In the genomic region with DNA sequence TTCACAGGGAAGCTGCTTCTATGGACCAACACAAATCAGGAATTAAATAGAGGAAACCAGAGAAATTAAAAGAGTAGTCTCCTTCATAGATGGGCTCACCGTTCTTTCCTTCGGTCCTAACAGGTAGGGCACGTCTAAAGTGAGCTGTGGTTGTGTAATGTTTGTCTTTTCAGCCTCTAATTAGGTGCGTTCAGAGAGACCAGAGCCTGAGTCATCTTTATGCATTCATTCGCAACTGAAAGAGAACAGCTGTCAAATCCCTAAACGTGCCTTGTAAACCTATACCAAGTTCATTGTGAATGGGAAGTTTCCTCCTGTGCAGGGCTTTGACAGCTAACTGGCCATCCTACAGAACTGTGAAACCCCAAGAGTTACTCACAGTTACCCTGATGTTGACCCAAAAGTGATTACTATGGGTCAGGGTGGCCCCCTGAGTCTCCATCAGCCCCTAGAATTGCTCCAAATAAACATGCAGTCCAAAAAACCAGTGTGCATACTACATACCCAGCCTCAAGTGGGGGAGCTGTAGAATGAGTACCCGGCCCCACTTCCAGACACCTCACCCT, we compare ENCODE assay signal across 1 cellular context.
TF ChIP-seq lines count a peak whose summit lies in the region.

No MANE protein-coding gene starts in this region.

TF ChIP-seq in HepG2, 621 proteins besides CTCF, POLR2A, EP300 and RAD21:
- TF ChIP-seq TCF12 (IDR thresholded peaks at IDR 0.05) (no peak), TCF12 (CRISPR knock-in tag; IDR thresholded peaks at IDR 0.05) (no peak), ZNF432 (CRISPR knock-in tag; IDR thresholded peaks at IDR 0.05; ENCODE audit: borderline replicate concordance) (no peak), ZNF10 (CRISPR knock-in tag; IDR thresholded peaks at IDR 0.05; ENCODE audit: borderline replicate concordance, low read depth) (no peak), BORCS8-MEF2B (CRISPR knock-in tag; IDR thresholded peaks at IDR 0.05) (no peak), ZKSCAN1 (IDR thresholded peaks at IDR 0.05; ENCODE audit: low read length) (no peak), POLR2G (IDR thresholded peaks at IDR 0.05; ENCODE audit: low read depth, low read length) (no peak), SP5 (CRISPR knock-in tag; IDR thresholded peaks at IDR 0.05; ENCODE audit: borderline replicate concordance, low read depth) (no peak), FOXO1 (CRISPR knock-in tag; IDR thresholded peaks at IDR 0.05) (no peak), U2AF2 (IDR thresholded peaks at IDR 0.05; ENCODE audit: low read depth, low read length) (no peak), ZNF788 (CRISPR knock-in tag; IDR thresholded peaks at IDR 0.05; ENCODE audit: borderline replicate concordance) (no peak), WIZ (CRISPR knock-in tag; IDR thresholded peaks at IDR 0.05) (no peak)
- TF ChIP-seq, protein P1, sequence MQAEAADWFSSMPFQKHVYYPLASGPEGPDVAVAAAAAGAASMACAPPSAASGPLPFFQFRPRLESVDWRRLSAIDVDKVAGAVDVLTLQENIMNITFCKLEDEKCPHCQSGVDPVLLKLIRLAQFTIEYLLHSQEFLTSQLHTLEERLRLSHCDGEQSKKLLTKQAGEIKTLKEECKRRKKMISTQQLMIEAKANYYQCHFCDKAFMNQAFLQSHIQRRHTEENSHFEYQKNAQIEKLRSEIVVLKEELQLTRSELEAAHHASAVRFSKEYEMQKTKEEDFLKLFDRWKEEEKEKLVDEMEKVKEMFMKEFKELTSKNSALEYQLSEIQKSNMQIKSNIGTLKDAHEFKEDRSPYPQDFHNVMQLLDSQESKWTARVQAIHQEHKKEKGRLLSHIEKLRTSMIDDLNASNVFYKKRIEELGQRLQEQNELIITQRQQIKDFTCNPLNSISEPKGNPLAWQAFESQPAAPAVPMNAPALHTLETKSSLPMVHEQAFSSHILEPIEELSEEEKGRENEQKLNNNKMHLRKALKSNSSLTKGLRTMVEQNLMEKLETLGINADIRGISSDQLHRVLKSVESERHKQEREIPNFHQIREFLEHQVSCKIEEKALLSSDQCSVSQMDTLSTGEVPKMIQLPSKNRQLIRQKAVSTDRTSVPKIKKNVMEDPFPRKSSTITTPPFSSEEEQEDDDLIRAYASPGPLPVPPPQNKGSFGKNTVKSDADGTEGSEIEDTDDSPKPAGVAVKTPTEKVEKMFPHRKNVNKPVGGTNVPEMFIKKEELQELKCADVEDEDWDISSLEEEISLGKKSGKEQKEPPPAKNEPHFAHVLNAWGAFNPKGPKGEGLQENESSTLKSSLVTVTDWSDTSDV (CRISPR knock-in tag; IDR thresholded peaks at IDR 0.05), result no peak
- TF ChIP-seq, protein P2, sequence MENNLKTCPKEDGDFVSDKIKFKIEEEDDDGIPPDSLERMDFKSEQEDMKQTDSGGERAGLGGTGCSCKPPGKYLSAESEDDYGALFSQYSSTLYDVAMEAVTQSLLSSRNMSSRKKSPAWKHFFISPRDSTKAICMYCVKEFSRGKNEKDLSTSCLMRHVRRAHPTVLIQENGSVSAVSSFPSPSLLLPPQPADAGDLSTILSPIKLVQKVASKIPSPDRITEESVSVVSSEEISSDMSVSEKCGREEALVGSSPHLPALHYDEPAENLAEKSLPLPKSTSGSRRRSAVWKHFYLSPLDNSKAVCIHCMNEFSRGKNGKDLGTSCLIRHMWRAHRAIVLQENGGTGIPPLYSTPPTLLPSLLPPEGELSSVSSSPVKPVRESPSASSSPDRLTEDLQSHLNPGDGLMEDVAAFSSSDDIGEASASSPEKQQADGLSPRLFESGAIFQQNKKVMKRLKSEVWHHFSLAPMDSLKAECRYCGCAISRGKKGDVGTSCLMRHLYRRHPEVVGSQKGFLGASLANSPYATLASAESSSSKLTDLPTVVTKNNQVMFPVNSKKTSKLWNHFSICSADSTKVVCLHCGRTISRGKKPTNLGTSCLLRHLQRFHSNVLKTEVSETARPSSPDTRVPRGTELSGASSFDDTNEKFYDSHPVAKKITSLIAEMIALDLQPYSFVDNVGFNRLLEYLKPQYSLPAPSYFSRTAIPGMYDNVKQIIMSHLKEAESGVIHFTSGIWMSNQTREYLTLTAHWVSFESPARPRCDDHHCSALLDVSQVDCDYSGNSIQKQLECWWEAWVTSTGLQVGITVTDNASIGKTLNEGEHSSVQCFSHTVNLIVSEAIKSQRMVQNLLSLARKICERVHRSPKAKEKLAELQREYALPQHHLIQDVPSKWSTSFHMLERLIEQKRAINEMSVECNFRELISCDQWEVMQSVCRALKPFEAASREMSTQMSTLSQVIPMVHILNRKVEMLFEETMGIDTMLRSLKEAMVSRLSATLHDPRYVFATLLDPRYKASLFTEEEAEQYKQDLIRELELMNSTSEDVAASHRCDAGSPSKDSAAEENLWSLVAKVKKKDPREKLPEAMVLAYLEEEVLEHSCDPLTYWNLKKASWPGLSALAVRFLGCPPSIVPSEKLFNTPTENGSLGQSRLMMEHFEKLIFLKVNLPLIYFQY (CRISPR knock-in tag; IDR thresholded peaks at IDR 0.05; ENCODE audit: borderline replicate concordance), result no peak
- TF ChIP-seq, protein P3, sequence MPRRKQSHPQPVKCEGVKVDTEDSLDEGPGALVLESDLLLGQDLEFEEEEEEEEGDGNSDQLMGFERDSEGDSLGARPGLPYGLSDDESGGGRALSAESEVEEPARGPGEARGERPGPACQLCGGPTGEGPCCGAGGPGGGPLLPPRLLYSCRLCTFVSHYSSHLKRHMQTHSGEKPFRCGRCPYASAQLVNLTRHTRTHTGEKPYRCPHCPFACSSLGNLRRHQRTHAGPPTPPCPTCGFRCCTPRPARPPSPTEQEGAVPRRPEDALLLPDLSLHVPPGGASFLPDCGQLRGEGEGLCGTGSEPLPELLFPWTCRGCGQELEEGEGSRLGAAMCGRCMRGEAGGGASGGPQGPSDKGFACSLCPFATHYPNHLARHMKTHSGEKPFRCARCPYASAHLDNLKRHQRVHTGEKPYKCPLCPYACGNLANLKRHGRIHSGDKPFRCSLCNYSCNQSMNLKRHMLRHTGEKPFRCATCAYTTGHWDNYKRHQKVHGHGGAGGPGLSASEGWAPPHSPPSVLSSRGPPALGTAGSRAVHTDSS (CRISPR knock-in tag; conservative IDR thresholded peaks at IDR 0.05), result no peak
